Comparison of ENCODE assay signal across 9 cellular contexts in genomic region chr2:179031731-179032408, GRCh38. TPM values are rescaled to one million over a fixed set of nuclear protein-coding genes. Genes with fewer than 3 reads are reported as not detected.
DNase-seq lines count a peak whose midpoint lies in the region; ATAC-seq and TF ChIP-seq lines count a peak whose summit lies in the region.
"Had no signal": no experiment of that assay in that cellular context is flagged by ENCODE, and none has a peak within 500 bp of the region (broad histone marks: within the 10 kb centered on the region; RNA-seq: fewer than 3 reads in every experiment).

No MANE protein-coding gene starts in this region.

- H2AFZ ChIP-seq in GM23248 = 0 out of 2 replicates have a peak overlapping the region, but pooled peaks have one; percentile 26

- no peaks in the 10 kb centered on the region for H3K4me1 ChIP-seq in GM23248 (ENCODE audit: insufficient read depth)
- peaks cover 13% of the 10 kb centered on the region for H3K4me1 ChIP-seq in HAP-1
- no peaks in the 10 kb centered on the region for H3K4me1 ChIP-seq in thyroid gland

- H3K36me3 ChIP-seq in GM23248 (ENCODE audit: low read depth) (no peaks in the 10 kb centered on the region), HAP-1 (replicated peaks) (no peaks in the 10 kb centered on the region), thyroid gland (no peaks in the 10 kb centered on the region)
- H3K36me3 ChIP-seq: neutrophil had no signal

- no peak for TF ChIP-seq POLR2A in thyroid gland (IDR thresholded peaks at IDR 0.05)

- in situ Hi-C loops in GM23248 (cut with MboI) (no loop called here), HAP-1 (cut with MboI; ENCODE audit: low sequenced_read_pairs) (no loop called here)

- no peak overlapping the region for H3K4me3 ChIP-seq in GM23248
- no peak overlapping the region for H3K4me3 ChIP-seq in HAP-1
- no peak overlapping the region for H3K4me3 ChIP-seq in thyroid gland (replicated peaks in 1 of 3)

- H3F3A ChIP-seq in GM23248 (ENCODE audit: insufficient read depth) = no peaks in the 10 kb centered on the region

- H4K20me1 ChIP-seq in GM23248 (ENCODE audit: insufficient read depth) = no peaks in the 10 kb centered on the region

- peak; percentile 98 for ATAC-seq in GM18508 (IDR thresholded peaks at IDR 0.05; ENCODE audit: insufficient read depth, unreplicated experiment)

- H3K27me3 ChIP-seq in GM23248 (replicated peaks; ENCODE audit: insufficient read depth) (no peaks in the 10 kb centered on the region), HAP-1 (ENCODE audit: low read depth) (no peaks in the 10 kb centered on the region), thyroid gland (no peaks in the 10 kb centered on the region)
- H3K27me3 ChIP-seq: neutrophil had no signal

- intact Hi-C loops in thyroid gland (cut with DNase I) = no loop called here

- H3K9me3 ChIP-seq in GM23248 (ENCODE audit: low read depth) (no peaks in the 10 kb centered on the region), HAP-1 (no peaks in the 10 kb centered on the region), thyroid gland (no peaks in the 10 kb centered on the region)
- H3K9me3 ChIP-seq: neutrophil had no signal

- H3K4me2 ChIP-seq in GM23248 (ENCODE audit: unreplicated experiment) = peak overlapping the region; percentile 23

- H3K9me2 ChIP-seq in GM23248 (ENCODE audit: insufficient read depth) = peaks cover 3% of the 10 kb centered on the region; the same call in 1 of the 2 replicates

- H3K27ac ChIP-seq in GM23248 (no peak overlapping the region), thyroid gland (no peak overlapping the region)
- H3K27ac ChIP-seq: neutrophil had no signal

- DNase-seq in GM23248 (peak; percentile 59), NAMALWA (ENCODE audit: low spot score) (peak; percentile 59), fibroblast of gingiva (ENCODE audit: low read depth) (peak; percentile 51), globus pallidus (ENCODE audit: low spot score) (no peak), HAP-1 (ENCODE audit: low spot score in 2 of 2) (no peak), thyroid gland (no peak), activated gamma-delta T cell treated with Interleukin-2 at 50 U/mL for 16 hours (no peak)

- H3K9ac ChIP-seq in GM23248 = no peak overlapping the region

- WGBS in GM23248 (ENCODE audit: low coverage in 1 of 2, low lambda C conversion rate in 2 of 2, missing lambda C conversion rate in 2 of 2), 2 experiments = 7% methylated on average over 2 of the region's 2 CpGs
- 16 to 35% methylated on average over 2 of the region's 2 CpGs for WGBS in thyroid gland, 2 donors

- no peaks in the 10 kb centered on the region for H3K79me2 ChIP-seq in GM23248 (ENCODE audit: insufficient read depth)

- no peak for TF ChIP-seq CTCF in thyroid gland (IDR thresholded peaks at IDR 0.05)

RNA-seq across cellular contexts. Expression of gene CCDC141, which starts 18.1 kb away (rescaled TPM):
- total RNA-seq in GM23248 (2014; rRNA removed; shearing (Covaris generic)) = not detected in 2 replicates
- polyA plus RNA-seq in GM23248 (2016; fragmentation: Nextera tagmentation; extraction: Ambion mirVana) = 0.15 TPM in 1 of 2 replicates, not detected in the other
- 1 to 10 TPM; 4.3 to 8.1 (median 6.1) TPM for total RNA-seq in thyroid gland

Comparison
In these comparisons a context has a peak if more than half of its experiments do, and no peak if none do; other contexts are left out.
1. DNase-seq: peak in GM23248 (single experiment), NAMALWA (single experiment) and fibroblast of gingiva (single experiment); none in globus pallidus (single experiment), HAP-1 (0 of 2), thyroid gland (0 of 2) and activated gamma-delta T cell treated with Interleukin-2 at 50 U/mL for 16 hours (single experiment).